Comparison of ENCODE assay signal across 23 cellular contexts in genomic region chr4:120688791-120689190, GRCh38.
A peak's percentile ranks its signal among the peaks of the same experiment; 100 is the strongest.
DNase-seq lines count a peak whose midpoint lies in the region; FAIRE-seq and TF ChIP-seq lines count a peak whose summit lies in the region.
"Had no signal": no experiment of that assay in that cellular context is flagged by ENCODE, and none has a peak within 500 bp of the region (broad histone marks: within the 10 kb centered on the region; RNA-seq: fewer than 3 reads in every experiment).

No MANE protein-coding gene starts in this region.

- CTCF ChIA-PET in MCF 10A (lab: Yijun Ruan, JAX): interaction anchor here (0.6 to 0.7 kb wide), 2 partner anchors 274 to 573 kb away, joined by 3 to 4 read pairs; no protein-coding TSS in a partner anchor

- H3K4me3 ChIP-seq in breast epithelium (no peak overlapping the region), fibroblast of pulmonary artery (replicated peaks; ENCODE audit: low read depth, low read length) (no peak overlapping the region), small intestine (ENCODE audit: low read depth in 1 of 2, low read length in 2 of 2) (no peak overlapping the region)
- H3K4me3 ChIP-seq: A549; BLaER1 treated with 17β-estradiol and CSF1 and Interleukin-3, amounts not matched to agents 10 nM and 100 nM had no signal

- POLR2A ChIA-PET in MCF 10A (lab: Yijun Ruan, JAX): interaction anchor here (0.6 kb wide), 1 partner anchor 412 kb away, joined by 4 read pairs; no protein-coding TSS in a partner anchor

- no peaks in the 10 kb centered on the region for H3K4me1 ChIP-seq in breast epithelium
- H3K4me1 ChIP-seq in small intestine (ENCODE audit: control insufficient read depth in 2 of 2, insufficient read depth in 1 of 2, low read depth in 1 of 2, low read length in 1 of 2): no peaks in the 10 kb centered on the region

- no peak overlapping the region for H3K4me3 Mint-ChIP-seq in MCF 10A (ENCODE audit: unreplicated experiment)
- H3K4me3 Mint-ChIP-seq: B cell; CD4-positive, alpha-beta T cell; CD8-positive, alpha-beta T cell had no signal

- no peak for FAIRE-seq in small intestine (lab: Jason Lieb, UNC)
- FAIRE-seq: A549, D721Med, G401.6, GM12891, GM19239 had no signal

- no peaks in the 10 kb centered on the region for H3K27me3 ChIP-seq in breast epithelium
- no peaks in the 10 kb centered on the region for H3K27me3 ChIP-seq in small intestine (ENCODE audit: control insufficient read depth in 2 of 2, insufficient read depth in 2 of 2, low read length in 2 of 2)
- H3K27me3 ChIP-seq: BLaER1 treated with 17β-estradiol and CSF1 and Interleukin-3, amounts not matched to agents 10 nM and 100 nM had no signal

- intact Hi-C loops in MCF 10A (cut with micrococcal nuclease) (no loop called here), breast epithelium (cut with DNase I; ENCODE audit: low total_unique reads) (no loop called here)

- H3K4me1 Mint-ChIP-seq in MCF 10A (ENCODE audit: insufficient read depth, unreplicated experiment): peaks cover 8% of the 10 kb centered on the region
- H3K4me1 Mint-ChIP-seq: B cell had no signal

- no peaks in the 10 kb centered on the region for H3K27me3 Mint-ChIP-seq in MCF 10A (ENCODE audit: insufficient read depth, unreplicated experiment)
- H3K27me3 Mint-ChIP-seq: B cell had no signal

- TF ChIP-seq CTCF in MCF 10A (IDR thresholded peaks at IDR 0.05; ENCODE audit: unreplicated experiment) (no peak), breast epithelium (IDR thresholded peaks at IDR 0.05) (no peak), fibroblast of pulmonary artery (IDR thresholded peaks at IDR 0.05; ENCODE audit: low read length, missing control alignments) (no peak)

- H3K36me3 ChIP-seq in breast epithelium (no peaks in the 10 kb centered on the region), small intestine (ENCODE audit: control insufficient read depth in 2 of 2, insufficient read depth in 2 of 2, low read length in 2 of 2) (no peaks in the 10 kb centered on the region)
- H3K36me3 ChIP-seq: BLaER1 treated with 17β-estradiol and CSF1 and Interleukin-3, amounts not matched to agents 10 nM and 100 nM had no signal

- no peak for TF ChIP-seq POLR2A in breast epithelium (IDR thresholded peaks at IDR 0.05)

- no peak overlapping the region for H3K27ac ChIP-seq in breast epithelium
- no peak overlapping the region for H3K27ac ChIP-seq in small intestine (ENCODE audit: low read depth in 1 of 2, low read length in 1 of 2)
- H3K27ac ChIP-seq: 22Rv1; A549; BLaER1 treated with 17β-estradiol and CSF1 and Interleukin-3, amounts not matched to agents 10 nM and 100 nM; C4-2B had no signal

- 66 to 74% (median 70%) methylated on average over 3 of the region's 3 CpGs for WGBS in small intestine, 3 donors

- H3K9me3 ChIP-seq in breast epithelium (no peaks in the 10 kb centered on the region), small intestine (ENCODE audit: control insufficient read depth, low read depth) (no peaks in the 10 kb centered on the region)
- H3K9me3 ChIP-seq: A549; BLaER1 treated with 17β-estradiol and CSF1 and Interleukin-3, amounts not matched to agents 10 nM and 100 nM; Caco-2 had no signal

- H3K27ac Mint-ChIP-seq in MCF 10A (ENCODE audit: low read depth, unreplicated experiment): no peak overlapping the region
- H3K27ac Mint-ChIP-seq: B cell; CD4-positive, alpha-beta T cell; CD8-positive, alpha-beta T cell had no signal

- peak; percentile 39 for DNase-seq in MCF 10A (ENCODE audit: unreplicated experiment)
- no peak for DNase-seq in breast epithelium (ENCODE audit: low spot score in 2 of 2)
- DNase-seq in fibroblast of gingiva (ENCODE audit: low read depth): peak; percentile 4
- peak; percentile 34 for DNase-seq in fibroblast of pulmonary artery (ENCODE audit: low read depth)
- DNase-seq in small intestine: no peak
- no peak for DNase-seq in GM19240 (ENCODE audit: insufficient read length, low spot score)
- DNase-seq in mucosa of gallbladder (ENCODE audit: low spot score): no peak
- DNase-seq: AML-193; Caco-2; Calu3; CD4-positive, alpha-beta T cell; CD8-positive, alpha-beta T cell; DMS79 treated with DMSO at 0.1 percent for 48 hours; GF-D8 had no signal

- H3K9me3 Mint-ChIP-seq in MCF 10A (ENCODE audit: unreplicated experiment): no peaks in the 10 kb centered on the region
- H3K9me3 Mint-ChIP-seq: CD4-positive, alpha-beta T cell; CD8-positive, alpha-beta T cell had no signal

- BruUV-seq in MCF 10A (replicated peaks; lab: Mats Ljungman, UMichigan): no TSS peak

- no peaks in the 10 kb centered on the region for H3K36me3 Mint-ChIP-seq in MCF 10A (ENCODE audit: insufficient read depth, unreplicated experiment)
- H3K36me3 Mint-ChIP-seq: CD8-positive, alpha-beta T cell had no signal

Comparison
In these comparisons a context has a peak if more than half of its experiments do, and no peak if none do; other contexts are left out.
1. DNase-seq: peak in MCF 10A (single experiment), fibroblast of gingiva (single experiment) and fibroblast of pulmonary artery (single experiment); none in breast epithelium (0 of 2), small intestine (single experiment), GM19240 (single experiment) and mucosa of gallbladder (single experiment).